29 cellular contexts compared by ENCODE assay signal in the genomic region with DNA sequence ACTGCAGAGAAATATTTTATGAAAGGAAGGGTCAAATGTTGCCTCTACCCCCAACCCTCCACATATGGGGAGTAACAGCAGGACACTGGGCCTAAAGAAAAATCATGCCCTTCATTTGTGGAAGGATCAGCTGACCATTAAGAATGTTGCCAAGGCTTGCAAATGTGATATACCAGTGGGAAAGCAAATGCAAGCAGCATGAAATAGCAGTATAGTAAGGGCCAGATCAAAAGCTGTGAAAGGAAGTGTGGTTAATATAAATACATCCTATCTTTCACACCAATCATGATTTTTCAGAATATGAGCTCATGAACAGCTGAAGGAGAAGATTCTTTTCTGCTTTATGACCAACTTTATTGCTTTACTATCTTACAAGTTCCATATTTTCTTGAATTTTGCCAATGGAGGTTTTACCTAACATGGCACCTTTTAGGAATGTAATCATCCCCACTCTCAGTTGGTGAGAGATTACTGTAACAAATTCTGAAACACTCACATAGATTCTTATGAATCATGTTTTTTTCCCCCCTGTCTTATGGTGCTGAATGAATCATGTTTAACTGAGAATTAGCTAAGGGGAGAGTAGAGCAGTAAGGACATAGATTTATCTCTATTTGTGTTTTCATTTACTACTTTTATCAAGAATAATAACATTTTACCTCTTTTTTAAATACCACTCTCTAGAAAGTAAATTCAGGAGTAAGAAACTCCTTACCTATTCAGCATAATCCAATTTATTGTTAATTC. TPM values are rescaled to one million over a fixed set of nuclear protein-coding genes. Genes with fewer than 3 reads are reported as not detected.
DNase-seq lines count a peak whose midpoint lies in the region; ATAC-seq and TF ChIP-seq lines count a peak whose summit lies in the region.
"Had no signal": no experiment of that assay in that cellular context is flagged by ENCODE, and none has a peak within 500 bp of the region (broad histone marks: within the 10 kb centered on the region; RNA-seq: fewer than 3 reads in every experiment).

No MANE protein-coding gene starts in this region.

- dilution Hi-C loops in mammary epithelial cell (cut with HindIII; ENCODE audit: low sequenced_read_pairs) = no loop called here

- H3K9me3 ChIP-seq in mammary epithelial cell (replicated peaks; ENCODE audit: insufficient read depth, low read length) = no peaks in the 10 kb centered on the region
- no peaks in the 10 kb centered on the region for H3K9me3 ChIP-seq in T-helper 17 cell (ENCODE audit: control insufficient read depth, low read length, poor library complexity, severe bottlenecking)
- H3K9me3 ChIP-seq: esophagus muscularis mucosa, heart right ventricle, psoas muscle, thyroid gland, vagina had no signal

- H3K4me3 Mint-ChIP-seq in MCF 10A (ENCODE audit: unreplicated experiment) (no peak overlapping the region), T-helper 17 cell (no peak overlapping the region)
- no peak overlapping the region for H3K4me3 Mint-ChIP-seq in effector memory CD8-positive, alpha-beta T cell
- H3K4me3 Mint-ChIP-seq: stimulated activated naive CD8-positive, alpha-beta T cell treated with anti-CD3 and anti-CD28 coated beads, Interleukin-15, Interleukin-2, amounts not matched to agents 100 ng/mL and 50 ng/mL, for 24 hours had no signal

- no peaks in the 10 kb centered on the region for H3K79me2 ChIP-seq in mammary epithelial cell (ENCODE audit: insufficient read depth, low read length)

- in situ Hi-C loops in mammary epithelial cell (cut with MboI; ENCODE audit: low sequenced_read_pairs in 2 of 2) = no loop called here

- no peaks in the 10 kb centered on the region for H3K36me3 ChIP-seq in mammary epithelial cell (ENCODE audit: insufficient read depth, low read length)
- H3K36me3 ChIP-seq: esophagus muscularis mucosa, heart right ventricle, thyroid gland, vagina had no signal

- H3K27ac ChIP-seq in mammary epithelial cell (ENCODE audit: insufficient read depth, low read depth, low read length) = no peak overlapping the region
- H3K27ac ChIP-seq: esophagus muscularis mucosa, heart right ventricle, HL-60, psoas muscle, thyroid gland, vagina had no signal

- peak; percentile 79 for ATAC-seq in effector memory CD8-positive, alpha-beta T cell (replicated peaks)
- ATAC-seq in stimulated activated naive CD8-positive, alpha-beta T cell treated with anti-CD3 and anti-CD28 coated beads, Interleukin-15, Interleukin-2, amounts not matched to agents 100 U/mL and 50 U/mL, for 24 hours = peak; percentile 84
- no peak for ATAC-seq in T-helper 17 cell
- ATAC-seq in sciatic nerve = no peak
- ATAC-seq: heart right ventricle, psoas muscle had no signal

- no peak overlapping the region for H3K4me3 ChIP-seq in mammary epithelial cell (replicated peaks in 1 of 3; ENCODE audit: insufficient read depth in 1 of 3, low read depth in 2 of 3, low read length in 3 of 3)
- H3K4me3 ChIP-seq: esophagus muscularis mucosa, heart right ventricle, psoas muscle, thyroid gland, vagina had no signal

- no TSS peak for BruUV-seq in mammary epithelial cell (replicated peaks; lab: Mats Ljungman, UMichigan)
- BruUV-seq in MCF 10A (replicated peaks; lab: Mats Ljungman, UMichigan) = no TSS peak

- POLR2A ChIA-PET in MCF 10A (lab: Yijun Ruan, JAX) = interaction anchor here (0.6 to 5.7 kb wide), 4 partner anchors 8 to 20 kb away, joined by 3 to 36 read pairs (median 6); partner anchors contain the start of gene ATAD1

- no peaks in the 10 kb centered on the region for H3K27me3 Mint-ChIP-seq in MCF 10A (ENCODE audit: insufficient read depth, unreplicated experiment)
- no peaks in the 10 kb centered on the region for H3K27me3 Mint-ChIP-seq in effector memory CD8-positive, alpha-beta T cell
- H3K27me3 Mint-ChIP-seq in T-helper 17 cell = no peaks in the 10 kb centered on the region
- H3K27me3 Mint-ChIP-seq: stimulated activated naive CD8-positive, alpha-beta T cell treated with anti-CD3 and anti-CD28 coated beads, Interleukin-15, Interleukin-2, amounts not matched to agents 100 ng/mL and 50 ng/mL, for 24 hours had no signal

- intact Hi-C loops in mammary epithelial cell (cut with micrococcal nuclease) = no loop called here
- intact Hi-C loops in MCF 10A (cut with micrococcal nuclease) = no loop called here
- intact Hi-C loops in posterior vena cava (cut with DNase I) = no loop called here
- intact Hi-C loops in sciatic nerve (cut with DNase I) = no loop called here

- H3K27ac Mint-ChIP-seq in MCF 10A (ENCODE audit: low read depth, unreplicated experiment) = no peak overlapping the region
- no peak overlapping the region for H3K27ac Mint-ChIP-seq in effector memory CD8-positive, alpha-beta T cell
- H3K27ac Mint-ChIP-seq in T-helper 17 cell = no peak overlapping the region
- H3K27ac Mint-ChIP-seq: stimulated activated naive CD8-positive, alpha-beta T cell treated with anti-CD3 and anti-CD28 coated beads, Interleukin-15, Interleukin-2, amounts not matched to agents 100 ng/mL and 50 ng/mL, for 24 hours had no signal

- H3K4me1 ChIP-seq in mammary epithelial cell (ENCODE audit: insufficient read depth, low read length) = no peaks in the 10 kb centered on the region
- H3K4me1 ChIP-seq: esophagus muscularis mucosa, psoas muscle, thyroid gland, vagina had no signal

- no peak overlapping the region for H2AFZ ChIP-seq in mammary epithelial cell (ENCODE audit: low read depth, low read length)

- no peaks in the 10 kb centered on the region for H3K27me3 ChIP-seq in mammary epithelial cell (ENCODE audit: insufficient read depth, low read length)
- H3K27me3 ChIP-seq: esophagus muscularis mucosa, heart right ventricle, thyroid gland, vagina had no signal

- no peaks in the 10 kb centered on the region for H4K20me1 ChIP-seq in mammary epithelial cell (ENCODE audit: insufficient read depth, low read length)

- H3K9me3 Mint-ChIP-seq in MCF 10A (ENCODE audit: unreplicated experiment) = no peaks in the 10 kb centered on the region
- H3K9me3 Mint-ChIP-seq in effector memory CD8-positive, alpha-beta T cell = no peaks in the 10 kb centered on the region
- H3K9me3 Mint-ChIP-seq: stimulated activated naive CD8-positive, alpha-beta T cell treated with anti-CD3 and anti-CD28 coated beads, Interleukin-15, Interleukin-2, amounts not matched to agents 100 ng/mL and 50 ng/mL, for 24 hours had no signal

- H3K9ac ChIP-seq in mammary epithelial cell (ENCODE audit: insufficient read depth, low read length) = no peak overlapping the region

- DNase-seq in mammary epithelial cell (peak; percentile 22), MCF 10A (ENCODE audit: unreplicated experiment) (no peak), M059J (ENCODE audit: low read depth) (peak; percentile 13), posterior vena cava (ENCODE audit: low spot score) (no peak), T-helper 17 cell (no peak), sciatic nerve (ENCODE audit: low spot score) (no peak)
- DNase-seq in effector memory CD8-positive, alpha-beta T cell = no peak
- no peak for DNase-seq in stimulated activated naive CD8-positive, alpha-beta T cell treated with anti-CD3 and anti-CD28 coated beads, Interleukin-15, Interleukin-2, amounts not matched to agents 100 U/mL and 50 U/mL, for 24 hours
- DNase-seq: activated CD4-positive, alpha-beta T cell treated with anti-CD3 and anti-CD28 coated beads, Interleukin-2, amount 50 U/mL, for 4 hours; activated naive CD4-positive, alpha-beta T cell treated with Interleukin-2 at 50 U/mL for 16 hours; amygdala; C1 segment of cervical spinal cord; Calu3; foreskin melanocyte; GOT3; heart right ventricle; mesenchymal stem cell; NCI-H1048; NCI-H1694; NCI-H510A; psoas muscle; SHP77; SW 1271; thyroid gland had no signal

- no peaks in the 10 kb centered on the region for H3K36me3 Mint-ChIP-seq in MCF 10A (ENCODE audit: insufficient read depth, unreplicated experiment)
- no peaks in the 10 kb centered on the region for H3K36me3 Mint-ChIP-seq in effector memory CD8-positive, alpha-beta T cell (ENCODE audit: insufficient read depth)
- H3K36me3 Mint-ChIP-seq in T-helper 17 cell (ENCODE audit: low read depth) = no peaks in the 10 kb centered on the region

- no peak overlapping the region for H3K4me2 ChIP-seq in mammary epithelial cell (ENCODE audit: insufficient read depth, low read depth, low read length)

- TF ChIP-seq CTCF in mammary epithelial cell (conservative IDR thresholded peaks at IDR 0.05 in 1 of 2, IDR thresholded peaks at IDR 0.05 in 1 of 2; ENCODE audit: extremely low read depth in 1 of 2, insufficient read depth in 1 of 2, low read depth in 1 of 2, low read length in 2 of 2) = no peak
- TF ChIP-seq CTCF in MCF 10A (IDR thresholded peaks at IDR 0.05; ENCODE audit: unreplicated experiment) = no peak

- H3K4me1 Mint-ChIP-seq in MCF 10A (ENCODE audit: insufficient read depth, unreplicated experiment) = no peaks in the 10 kb centered on the region
- peaks cover 22 to 42% of the 10 kb centered on the region in 2 donors for H3K4me1 Mint-ChIP-seq in effector memory CD8-positive, alpha-beta T cell (ENCODE audit: low read depth in 2 of 2)
- H3K4me1 Mint-ChIP-seq in T-helper 17 cell = no peaks in the 10 kb centered on the region

- CTCF ChIA-PET in mammary epithelial cell (lab: Charles Lee; ENCODE audit: low non-redundant PET) = no interaction called here
- CTCF ChIA-PET in MCF 10A (lab: Yijun Ruan, JAX) = interaction anchor here (0.6 to 2.7 kb wide), 3 partner anchors 9 to 11 kb away, joined by 3 to 17 read pairs (median 7); partner anchors contain the start of gene ATAD1

RNA-seq across cellular contexts. Expression of gene ATAD1, which starts 12.1 kb away (rescaled TPM):
- total RNA-seq in mammary epithelial cell (10 to 100 TPM; 57.5 to 73.7 TPM), MCF 10A (2022) (75.2 and 80.7 TPM in 2 replicates), posterior vena cava (10 to 100 TPM; 45.3 to 47.3 TPM), T-helper 17 cell (10 to 100 TPM; 25.1 to 32.2 TPM), sciatic nerve (59.5 TPM)
- 17.9 TPM for polyA plus RNA-seq in mammary epithelial cell
- 23.0 TPM for polyA minus RNA-seq in mammary epithelial cell
- 21.4 and 40.7 TPM in 2 replicates for total RNA-seq in M059J (2014; rRNA removed; shearing (Covaris generic))

RNA-seq across cellular contexts. Expression of gene KLLN, which starts 33.2 kb away (rescaled TPM):
- 1 to 10 TPM; 1.0 to 1.2 TPM for total RNA-seq in mammary epithelial cell
- polyA plus RNA-seq in mammary epithelial cell = 0.50 TPM
- not detected for polyA minus RNA-seq in mammary epithelial cell
- 0.56 and 0.68 TPM in 2 replicates for total RNA-seq in MCF 10A (2022)
- total RNA-seq in M059J (2014; rRNA removed; shearing (Covaris generic)) = 0.02 and 0.69 TPM in 2 replicates
- under 1 TPM; 0.38 to 0.88 TPM for total RNA-seq in posterior vena cava
- total RNA-seq in T-helper 17 cell = under 1 TPM; 0.21 to 0.55 TPM
- total RNA-seq in sciatic nerve = 0.98 TPM
- total RNA-seq: Daoy had no signal

RNA-seq across cellular contexts. Expression of gene PTEN, which starts 33.3 kb away (rescaled TPM):
- total RNA-seq in mammary epithelial cell (100 to 1,000 TPM in 1 of 2 donors, 10 to 100 TPM in 1; 60.5 to 104 TPM), MCF 10A (2022) (55.5 and 64.1 TPM in 2 replicates), posterior vena cava (100 to 1,000 TPM in 1 of 2 donors, 10 to 100 TPM in 1; 92.2 to 144 TPM), T-helper 17 cell (10 to 100 TPM; 84.9 to 89.3 TPM), sciatic nerve (139 TPM)
- polyA plus RNA-seq in mammary epithelial cell = 16.3 TPM
- polyA minus RNA-seq in mammary epithelial cell = 37.8 TPM
- total RNA-seq in M059J (2014; rRNA removed; shearing (Covaris generic)) = 7.1 and 15.4 TPM in 2 replicates

Comparison
In these comparisons a context has a peak if more than half of its experiments do, and no peak if none do; other contexts are left out.
1. DNase-seq: peak in mammary epithelial cell (single experiment) and M059J (single experiment); none in MCF 10A (single experiment), effector memory CD8-positive, alpha-beta T cell (0 of 3), stimulated activated naive CD8-positive, alpha-beta T cell treated with anti-CD3 and anti-CD28 coated beads, Interleukin-15, Interleukin-2, amounts not matched to agents 100 U/mL and 50 U/mL, for 24 hours (single experiment), posterior vena cava (single experiment), T-helper 17 cell (0 of 3) and sciatic nerve (single experiment).
2. ATAC-seq: peak in effector memory CD8-positive, alpha-beta T cell (single experiment) and stimulated activated naive CD8-positive, alpha-beta T cell treated with anti-CD3 and anti-CD28 coated beads, Interleukin-15, Interleukin-2, amounts not matched to agents 100 U/mL and 50 U/mL, for 24 hours (single experiment); none in T-helper 17 cell (single experiment) and sciatic nerve (single experiment).